8 cellular contexts compared by ENCODE assay signal in genomic region chr15:89416339-89417183, GRCh38.
A peak's percentile ranks its signal among the peaks of the same experiment; 100 is the strongest.
DNase-seq lines count a peak whose midpoint lies in the region; ATAC-seq lines count a peak whose summit lies in the region.

No MANE protein-coding gene starts in this region.

- ATAC-seq in GM18909 (IDR thresholded peaks at IDR 0.05; ENCODE audit: poor library complexity, unreplicated experiment) (peak; percentile 82), HG03135 (IDR thresholded peaks at IDR 0.05; ENCODE audit: unreplicated experiment) (peak; percentile 78)

- peak; percentile 61 for DNase-seq in Ammon's horn (ENCODE audit: low spot score)
- peak; percentile 83 for DNase-seq in NCI-H69 (lab: John Stamatoyannopoulos, UW)
- DNase-seq in activated CD4-positive, alpha-beta T cell treated with anti-CD3 and anti-CD28 coated beads, Interleukin-2, amount 50 U/mL, for 24 hours (ENCODE audit: low read depth in 1 of 2, low spot score in 1 of 2), result peak; percentile 44 to 59
- peak; percentile 37 for DNase-seq in effector CD8-positive, alpha-beta T cell (lab: John Stamatoyannopoulos, UW)
- peak; percentile 52 for DNase-seq in myocyte (ENCODE audit: low read depth)
- DNase-seq in stimulated activated naive CD4-positive, alpha-beta T cell (lab: John Stamatoyannopoulos, UW), result peak; percentile 12 to 48 (median 24)

Comparison
In these comparisons a context has a peak if more than half of its experiments do, and no peak if none do; other contexts are left out.
1. Peak in every context shown above with its lines: DNase-seq and ATAC-seq.
2. DNase-seq: peak in every context shown above with its lines; median percentile 83 in NCI-H69; 61 in Ammon's horn; 52 in myocyte; 52 in activated CD4-positive, alpha-beta T cell treated with anti-CD3 and anti-CD28 coated beads, Interleukin-2, amount 50 U/mL, for 24 hours; 37 in effector CD8-positive, alpha-beta T cell; 24 in stimulated activated naive CD4-positive, alpha-beta T cell.